17 cellular contexts compared by ENCODE assay signal in the genomic region with DNA sequence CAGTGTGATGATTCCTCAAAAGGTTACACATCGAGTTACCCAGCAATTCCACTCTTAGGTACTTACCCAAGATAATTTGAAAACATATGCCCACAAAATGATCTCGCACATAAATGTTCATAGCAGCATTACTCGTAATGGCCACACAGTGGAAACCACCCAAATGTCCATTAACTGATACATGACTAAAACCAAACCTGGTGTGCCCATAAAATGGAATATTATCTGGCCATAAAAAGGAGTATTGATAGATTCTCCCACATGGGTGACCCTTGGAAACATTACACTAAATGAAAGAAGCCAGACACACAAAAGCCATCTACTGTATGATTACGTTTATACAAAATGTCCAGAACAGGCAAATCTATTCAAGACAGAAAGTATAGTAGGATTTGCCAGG.
DNase-seq lines count a peak whose midpoint lies in the region; ATAC-seq, FAIRE-seq and TF ChIP-seq lines count a peak whose summit lies in the region.
"Had no signal": no experiment of that assay in that cellular context is flagged by ENCODE, and none has a peak within 500 bp of the region (broad histone marks: within the 10 kb centered on the region; RNA-seq: fewer than 3 reads in every experiment).

No MANE protein-coding gene starts in this region.

- peaks cover 38% of the 10 kb centered on the region for H3K9me3 ChIP-seq in GM12878 (replicated peaks; ENCODE audit: control insufficient read depth, insufficient read depth, low read length)
- H3K9me3 ChIP-seq in gastrocnemius medialis = no peaks in the 10 kb centered on the region

- H2AFZ ChIP-seq in GM12878 (ENCODE audit: control insufficient read depth, low read depth, low read length) = peak overlapping the region; percentile 35; the same call in 1 of the 2 replicates

- H3K27ac ChIP-seq in GM12878 (ENCODE audit: control insufficient read depth, insufficient read depth) (peak overlapping the region; percentile 64), gastrocnemius medialis (peak overlapping the region; percentile 81 to 93 (median 85))
- H3K27ac ChIP-seq: C4-2B, SK-N-MC had no signal

- 0 out of 4 replicates have a peak, but pooled peaks of 1 of the 2 experiments have one; percentile 34 for TF ChIP-seq EP300 in GM12878 (IDR thresholded peaks at IDR 0.05; ENCODE audit: borderline replicate concordance in 1 of 2, control insufficient read depth in 1 of 2, low read depth in 2 of 2, low read length in 2 of 2)

- H3K9ac ChIP-seq in GM12878 (ENCODE audit: control insufficient read depth, insufficient read depth, low read length) = no peak overlapping the region

- DNase-seq in ELR (ENCODE audit: low read depth) (peak; percentile 31), GM18507 (ENCODE audit: extremely low spot score, insufficient read length, low read depth) (no peak), GM12878 (ENCODE audit: low read depth, low spot score) (no peak), gastrocnemius medialis (no peak), NCI-H1417 (lab: John Stamatoyannopoulos, UW) (no peak), AG20443 (ENCODE audit: low spot score) (no peak)
- DNase-seq in activated CD8-positive, alpha-beta memory T cell treated with anti-CD3 and anti-CD28 coated beads for 24 hours = no peak
- DNase-seq: COR-L47, GOT3, Karpas-422, NCI-H1417 treated with DMSO at 0.1 percent for 48 hours, NCI-H2029, NCI-H2171 treated with DMSO at 0.1 percent for 48 hours, NCI-H510A, NCI-H82 had no signal

- no peaks in the 10 kb centered on the region; a peak in 1 of 4 replicates for H3K36me3 ChIP-seq in GM12878 (ENCODE audit: control insufficient read depth in 2 of 2, insufficient read depth in 2 of 2, low read length in 1 of 2)
- H3K36me3 ChIP-seq in gastrocnemius medialis = no peaks in the 10 kb centered on the region

- ATAC-seq in GM12878 (peak; percentile 16), gastrocnemius medialis (no peak)

- WGBS in GM12878 (ENCODE audit: insufficient coverage, insufficient replicate concordance, low lambda C conversion rate, missing lambda C conversion rate) = 56% methylated on average over 4 of the region's 4 CpGs

- RAD21 ChIA-PET in GM12878 (lab: Charles Lee; ENCODE audit: unreplicated experiment) = interaction anchor here (0.9 to 8.3 kb wide), 7 partner anchors 19 to 206 kb away, joined by 3 to 121 read pairs (median 6); partner anchors contain the start of gene MALT1

- TF ChIP-seq POLR2A in GM12878 (IDR thresholded peaks at IDR 0.05; ENCODE audit: low read depth, low read length) (no peak), gastrocnemius medialis (IDR thresholded peaks at IDR 0.05) (no peak)

- no peaks in the 10 kb centered on the region; the same call in 1 of the 2 replicates for H3K79me2 ChIP-seq in GM12878 (ENCODE audit: control insufficient read depth, insufficient read depth, low read length)

- POLR2A ChIA-PET in GM12878 (lab: Charles Lee) = interaction anchor here (0.5 to 7.7 kb wide), 6 partner anchors 14 to 103 kb away, joined by 3 to 76 read pairs (median 4); no protein-coding TSS in a partner anchor

- CTCF ChIA-PET in GM12878 (lab: Yijun Ruan, JAX) = interaction anchor here (0.7 to 2.5 kb wide), 9 partner anchors 13 to 205 kb away, joined by 3 to 10 read pairs (median 4); no protein-coding TSS in a partner anchor

- TF ChIP-seq CTCF in GM12878 (IDR thresholded peaks at IDR 0.05 in 2 of 3, conservative IDR thresholded peaks at IDR 0.05 in 1 of 3; ENCODE audit: control insufficient read depth in 2 of 3, extremely low read depth in 1 of 3, insufficient read depth in 1 of 3, low read depth in 3 of 3, low read length in 3 of 3) (no peak), gastrocnemius medialis (IDR thresholded peaks at IDR 0.05 in 4 of 5, conservative IDR thresholded peaks at IDR 0.05 in 1 of 5) (peak in 1 of 5 experiments; percentile 12)

- 0 out of 2 replicates have a peak overlapping the region, but pooled peaks have one; percentile 44 for H3K4me2 ChIP-seq in GM12878 (ENCODE audit: control insufficient read depth, insufficient read depth)

- in situ Hi-C loops in GM12878 (cut with MboI) (loop anchor here (25.0 kb wide), 1 partner anchor 1354 kb away; no protein-coding TSS in a partner anchor), gastrocnemius medialis (cut with MboI; ENCODE audit: low sequenced_read_pairs in 4 of 4) (no loop called here)

- H3K4me3 ChIP-seq in GM12878 (no peak overlapping the region), gastrocnemius medialis (no peak overlapping the region)
- H3K4me3 ChIP-seq: SK-N-MC had no signal

- BruUV-seq in GM12878 (replicated peaks; lab: Mats Ljungman, UMichigan) = no TSS peak

- SMC1A ChIA-PET in GM12878 (lab: Charles Lee; ENCODE audit: uncharacterized antibody, unreplicated experiment) = interaction anchor here (1.1 to 22.1 kb wide), 8 partner anchors 9 to 205 kb away, joined by 3 to 578 read pairs (median 10); no protein-coding TSS in a partner anchor

- no peaks in the 10 kb centered on the region for H3K27me3 ChIP-seq in GM12878 (replicated peaks in 1 of 2; ENCODE audit: control insufficient read depth in 2 of 2, insufficient read depth in 2 of 2, low read length in 1 of 2)
- H3K27me3 ChIP-seq in gastrocnemius medialis = no peaks in the 10 kb centered on the region

- H3K4me1 ChIP-seq in GM12878 (ENCODE audit: control insufficient read depth, insufficient read depth, low read length) (peaks cover 57% of the 10 kb centered on the region), gastrocnemius medialis (peaks cover 25 to 41% of the 10 kb centered on the region in 2 donors)

- H4K20me1 ChIP-seq in GM12878 (ENCODE audit: control insufficient read depth, insufficient read depth) = no peaks in the 10 kb centered on the region

- TF ChIP-seq RAD21 in GM12878 (IDR thresholded peaks at IDR 0.05; ENCODE audit: insufficient read depth, low read depth, low read length) = no peak

- intact Hi-C loops in GM12878 (cut with micrococcal nuclease; ENCODE audit: unreplicated experiment) = no loop called here
- intact Hi-C loops in gastrocnemius medialis (cut with DNase I; ENCODE audit: low total_unique reads) = loop anchor here (5.0 kb wide), 1 partner anchor 74 kb away; no protein-coding TSS in a partner anchor

- FAIRE-seq in GM18507 (lab: Jason Lieb, UNC) = peak; percentile 76
- no peak for FAIRE-seq in GM12878 (lab: Jason Lieb, UNC)

TF ChIP-seq in GM12878, 131 proteins besides CTCF, POLR2A, EP300 and RAD21:
- TF ChIP-seq BRCA1 (IDR thresholded peaks at IDR 0.05; ENCODE audit: low read depth, low read length) = no peak
- TF ChIP-seq FOXM1 (IDR thresholded peaks at IDR 0.05; ENCODE audit: low read depth, low read length) = peak; percentile 21; the same call in 1 of the 2 replicates
- 0 out of 2 replicates have a peak, but pooled peaks have one; percentile 22 for TF ChIP-seq EED (IDR thresholded peaks at IDR 0.05; ENCODE audit: low read depth)
- TF ChIP-seq, protein P1, sequence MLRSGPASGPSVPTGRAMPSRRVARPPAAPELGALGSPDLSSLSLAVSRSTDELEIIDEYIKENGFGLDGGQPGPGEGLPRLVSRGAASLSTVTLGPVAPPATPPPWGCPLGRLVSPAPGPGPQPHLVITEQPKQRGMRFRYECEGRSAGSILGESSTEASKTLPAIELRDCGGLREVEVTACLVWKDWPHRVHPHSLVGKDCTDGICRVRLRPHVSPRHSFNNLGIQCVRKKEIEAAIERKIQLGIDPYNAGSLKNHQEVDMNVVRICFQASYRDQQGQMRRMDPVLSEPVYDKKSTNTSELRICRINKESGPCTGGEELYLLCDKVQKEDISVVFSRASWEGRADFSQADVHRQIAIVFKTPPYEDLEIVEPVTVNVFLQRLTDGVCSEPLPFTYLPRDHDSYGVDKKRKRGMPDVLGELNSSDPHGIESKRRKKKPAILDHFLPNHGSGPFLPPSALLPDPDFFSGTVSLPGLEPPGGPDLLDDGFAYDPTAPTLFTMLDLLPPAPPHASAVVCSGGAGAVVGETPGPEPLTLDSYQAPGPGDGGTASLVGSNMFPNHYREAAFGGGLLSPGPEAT (IDR thresholded peaks at IDR 0.05; ENCODE audit: low read depth) = peak; percentile 70; the same call in 1 of the 2 replicates
- no peak for TF ChIP-seq KDM1A (IDR thresholded peaks at IDR 0.05; ENCODE audit: borderline replicate concordance)
- TF ChIP-seq ATF2 (IDR thresholded peaks at IDR 0.05; ENCODE audit: low read length) = 0 out of 2 replicates have a peak, but pooled peaks have one; percentile 13
- TF ChIP-seq IKZF2 (IDR thresholded peaks at IDR 0.05) = peak in 1 of 2 experiments; percentile 24; a peak in 1 of 4 replicates
- TF ChIP-seq YY1 (IDR thresholded peaks at IDR 0.05; ENCODE audit: low read depth, low read length) = 0 out of 2 replicates have a peak, but pooled peaks have one; percentile 42
- TF ChIP-seq BCL11A (IDR thresholded peaks at IDR 0.05; ENCODE audit: low read depth, low read length) = 0 out of 2 replicates have a peak, but pooled peaks have one; percentile 24
- no peak for TF ChIP-seq MEF2B (IDR thresholded peaks at IDR 0.05; ENCODE audit: partially characterized antibody, poor library complexity, severe bottlenecking)
- peak; percentile 82 for TF ChIP-seq ZNF217 (IDR thresholded peaks at IDR 0.05)
- peak; percentile 42; the same call in 1 of the 2 replicates for TF ChIP-seq RUNX3 (IDR thresholded peaks at IDR 0.05; ENCODE audit: low read length)
- TF ChIP-seq ETV6 (conservative IDR thresholded peaks at IDR 0.05 in 1 of 2, IDR thresholded peaks at IDR 0.05 in 1 of 2; ENCODE audit: borderline replicate concordance in 1 of 2, low read depth in 1 of 2) = 0 out of 4 replicates have a peak, but pooled peaks of 1 of the 2 experiments have one; percentile 24
